Comparison of ENCODE assay signal across 16 cellular contexts in the genomic region with DNA sequence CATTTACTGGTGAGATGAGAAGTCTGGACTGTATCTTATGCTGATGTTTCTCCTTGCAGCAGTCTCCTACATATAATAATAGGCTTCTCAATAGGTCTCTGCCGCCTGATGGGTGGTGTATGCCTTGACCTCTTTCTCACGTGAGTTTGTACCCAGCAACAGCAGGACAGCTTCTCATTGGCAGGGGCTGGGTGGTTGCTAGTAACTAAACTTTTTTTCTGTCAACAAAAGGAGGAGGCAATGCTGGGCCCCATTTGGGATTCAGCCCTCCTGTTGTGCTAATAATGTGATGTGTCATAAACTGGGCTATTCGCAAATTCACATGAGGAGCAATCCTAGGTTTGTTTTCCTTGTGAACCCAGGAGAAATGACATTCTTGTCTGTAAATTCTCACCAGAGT.
DNase-seq lines count a peak whose midpoint lies in the region; ATAC-seq and TF ChIP-seq lines count a peak whose summit lies in the region.
"Had no signal": no experiment of that assay in that cellular context is flagged by ENCODE, and none has a peak within 500 bp of the region (broad histone marks: within the 10 kb centered on the region; RNA-seq: fewer than 3 reads in every experiment).

No MANE protein-coding gene starts in this region.

- H3K9me2 ChIP-seq in MM.1S (replicated peaks; ENCODE audit: insufficient read depth, low read length): no peaks in the 10 kb centered on the region

- no peak for TF ChIP-seq POLR2A in stomach (IDR thresholded peaks at IDR 0.05)

- no peaks in the 10 kb centered on the region for H3K36me3 ChIP-seq in A673 (ENCODE audit: insufficient read depth, low read length, poor library complexity, severe bottlenecking)
- no peaks in the 10 kb centered on the region for H3K36me3 ChIP-seq in trophoblast cell (ENCODE audit: control insufficient read depth in 1 of 2, insufficient read depth in 2 of 2, low read length in 2 of 2)
- H3K36me3 ChIP-seq in MM.1S (replicated peaks; ENCODE audit: insufficient read depth, low read length): no peaks in the 10 kb centered on the region
- H3K36me3 ChIP-seq in stomach: no peaks in the 10 kb centered on the region
- H3K36me3 ChIP-seq: BLaER1 treated with 17β-estradiol and CSF1 and Interleukin-3, amounts not matched to agents 10 nM and 100 nM; HAP-1 had no signal

- no peak overlapping the region for H3K23ac ChIP-seq in trophoblast cell (ENCODE audit: low read length)

- H3K4ac ChIP-seq in trophoblast cell (ENCODE audit: low read depth, low read length): no peak overlapping the region

- H3K4me1 ChIP-seq in A673 (ENCODE audit: insufficient read depth, low read length, poor library complexity, severe bottlenecking) (no peaks in the 10 kb centered on the region), trophoblast cell (ENCODE audit: control insufficient read depth in 1 of 2, insufficient read depth in 2 of 2, low read length in 2 of 2) (no peaks in the 10 kb centered on the region), MM.1S (ENCODE audit: low read length) (no peaks in the 10 kb centered on the region), stomach (no peaks in the 10 kb centered on the region)
- H3K4me1 ChIP-seq: BLaER1 treated with 17β-estradiol and CSF1 and Interleukin-3, amounts not matched to agents 10 nM and 100 nM; HAP-1 had no signal

- H4K91ac ChIP-seq in trophoblast cell (ENCODE audit: low read depth, low read length): no peak overlapping the region

- H3K79me2 ChIP-seq in trophoblast cell (ENCODE audit: control insufficient read depth, insufficient read depth, low read length, poor library complexity): no peaks in the 10 kb centered on the region
- no peaks in the 10 kb centered on the region for H3K79me2 ChIP-seq in MM.1S (ENCODE audit: low read length)

- no peak overlapping the region for H3K27ac ChIP-seq in A673 (ENCODE audit: low read depth, low read length, poor library complexity, severe bottlenecking)
- no peak overlapping the region for H3K27ac ChIP-seq in trophoblast cell (ENCODE audit: low read depth, low read length)
- H3K27ac ChIP-seq in MM.1S (ENCODE audit: low read length): no peak overlapping the region
- no peak overlapping the region for H3K27ac ChIP-seq in stomach
- H3K27ac ChIP-seq: BLaER1 treated with 17β-estradiol and CSF1 and Interleukin-3, amounts not matched to agents 10 nM and 100 nM; GM23248 had no signal

- no peak for ATAC-seq in GM21367 (IDR thresholded peaks at IDR 0.05; ENCODE audit: unreplicated experiment)

- TF ChIP-seq EP300 in stomach (IDR thresholded peaks at IDR 0.05): no peak

- CTCF ChIA-PET in A673 (lab: Charles Lee): no interaction called here
- CTCF ChIA-PET in HEK293T (lab: Yijun Ruan, JAX): interaction anchor here (1.0 kb wide), 1 partner anchor 449 kb away, joined by 4 read pairs; no protein-coding TSS in a partner anchor

- H2BK120ac ChIP-seq in trophoblast cell (ENCODE audit: insufficient read depth, low read length, poor library complexity): no peak overlapping the region

- DNase-seq in A673 (ENCODE audit: low spot score): peak; percentile 1
- peak; percentile 11 for DNase-seq in HEK293T (ENCODE audit: extremely low spot score)
- DNase-seq in iPS-NIHi11 (ENCODE audit: low spot score): peak; percentile 11
- DNase-seq in trophoblast cell: no peak
- no peak for DNase-seq in MM.1S
- DNase-seq in COLO829 (ENCODE audit: low spot score): no peak
- DNase-seq in stomach: no peak
- DNase-seq: 8988T; ACHN; Calu3; CD4-positive, CD25-positive, alpha-beta regulatory T cell; DMS 273 treated with DMSO at 0.1 percent for 48 hours; GM23248 had no signal

- POLR2A ChIA-PET in A673 (lab: Charles Lee; ENCODE audit: low non-redundant PET) (no interaction called here), HEK293T (lab: Yijun Ruan, JAX) (no interaction called here)

- H4K20me1 ChIP-seq in MM.1S (ENCODE audit: insufficient read depth, low read length): no peaks in the 10 kb centered on the region
- H4K20me1 ChIP-seq: BLaER1 treated with 17β-estradiol and CSF1 and Interleukin-3, amounts not matched to agents 10 nM and 100 nM had no signal

- H2AFZ ChIP-seq in trophoblast cell (ENCODE audit: insufficient read depth, low read length, poor library complexity) (no peak overlapping the region), MM.1S (ENCODE audit: low read length) (no peak overlapping the region)
- H2AFZ ChIP-seq: GM23248 had no signal

- H2BK12ac ChIP-seq in trophoblast cell (ENCODE audit: low read length): peak overlapping the region; percentile 36

- H4K8ac ChIP-seq in trophoblast cell (ENCODE audit: low read depth, low read length): no peak overlapping the region

- H3K4me2 ChIP-seq in trophoblast cell (ENCODE audit: low read length): no peak overlapping the region
- no peak overlapping the region for H3K4me2 ChIP-seq in MM.1S (ENCODE audit: low read depth, low read length)
- H3K4me2 ChIP-seq: BLaER1 treated with 17β-estradiol and CSF1 and Interleukin-3, amounts not matched to agents 10 nM and 100 nM had no signal

- H3K9ac ChIP-seq in trophoblast cell (ENCODE audit: low read length) (no peak overlapping the region), MM.1S (ENCODE audit: low read length) (no peak overlapping the region)
- H3K9ac ChIP-seq: BLaER1 treated with 17β-estradiol and CSF1 and Interleukin-3, amounts not matched to agents 10 nM and 100 nM; GM23248 had no signal

- no TSS peak for BruUV-seq in A673 (replicated peaks; lab: Mats Ljungman, UMichigan)

- H3K14ac ChIP-seq in trophoblast cell (ENCODE audit: low read length): no peak overlapping the region

- no peaks in the 10 kb centered on the region for H3K79me1 ChIP-seq in trophoblast cell (ENCODE audit: low read length)

- no peak overlapping the region for H3K4me3 ChIP-seq in A673 (ENCODE audit: low read depth, low read length, poor library complexity, severe bottlenecking)
- H3K4me3 ChIP-seq in trophoblast cell (ENCODE audit: low read depth, low read length): no peak overlapping the region
- H3K4me3 ChIP-seq in MM.1S (ENCODE audit: low read length): no peak overlapping the region
- H3K4me3 ChIP-seq in stomach: no peak overlapping the region
- H3K4me3 ChIP-seq: BLaER1 treated with 17β-estradiol and CSF1 and Interleukin-3, amounts not matched to agents 10 nM and 100 nM; GM23248; HAP-1 had no signal

- intact Hi-C loops in A673 (cut with micrococcal nuclease; ENCODE audit: unreplicated experiment) (no loop called here), stomach (cut with DNase I; ENCODE audit: low total_unique reads) (no loop called here)

- H2BK5ac ChIP-seq in trophoblast cell (ENCODE audit: low read depth, low read length, poor library complexity): no peak overlapping the region

- H3K27me3 ChIP-seq in A673 (replicated peaks; ENCODE audit: insufficient read depth, low read depth, low read length, poor library complexity): no peaks in the 10 kb centered on the region
- H3K27me3 ChIP-seq in trophoblast cell (ENCODE audit: insufficient read depth, low read length): no peaks in the 10 kb centered on the region
- H3K27me3 ChIP-seq in MM.1S (replicated peaks; ENCODE audit: insufficient read depth, low read length): no peaks in the 10 kb centered on the region
- no peaks in the 10 kb centered on the region for H3K27me3 ChIP-seq in stomach
- H3K27me3 ChIP-seq: BLaER1 treated with 17β-estradiol and CSF1 and Interleukin-3, amounts not matched to agents 10 nM and 100 nM had no signal

- no peak overlapping the region for H2AK5ac ChIP-seq in trophoblast cell (ENCODE audit: low read length)

- TF ChIP-seq CTCF in A673 (conservative IDR thresholded peaks at IDR 0.05; ENCODE audit: low read depth, low read length): no peak
- no peak for TF ChIP-seq CTCF in MM.1S (IDR thresholded peaks at IDR 0.05; ENCODE audit: low read length)
- no peak for TF ChIP-seq CTCF in stomach (IDR thresholded peaks at IDR 0.05)

- no peak overlapping the region for H4K12ac ChIP-seq in trophoblast cell (ENCODE audit: low read depth, low read length)

- no CpG with 5 or more reads among the region's 3 CpGs for WGBS in trophoblast cell (ENCODE audit: extremely low coverage, insufficient coverage, insufficient read length)
- 66 to 79% (median 69%) methylated on average over 3 of the region's 3 CpGs for WGBS in stomach, 5 donors

- H3F3A ChIP-seq in MM.1S (ENCODE audit: insufficient read depth, low read length): no peaks in the 10 kb centered on the region

- H3K9me3 ChIP-seq in A673 (ENCODE audit: low read depth, low read length, poor library complexity, severe bottlenecking) (no peaks in the 10 kb centered on the region), trophoblast cell (ENCODE audit: insufficient read depth, low read depth, low read length) (no peaks in the 10 kb centered on the region), MM.1S (replicated peaks; ENCODE audit: insufficient read depth, low read length) (no peaks in the 10 kb centered on the region), stomach (no peaks in the 10 kb centered on the region)
- H3K9me3 ChIP-seq: BLaER1 treated with 17β-estradiol and CSF1 and Interleukin-3, amounts not matched to agents 10 nM and 100 nM; HAP-1 had no signal

- H3K18ac ChIP-seq in trophoblast cell (ENCODE audit: low read length): no peak overlapping the region

TF ChIP-seq in HEK293T, 16 proteins besides CTCF, POLR2A, EP300 and RAD21:
- TF ChIP-seq FOXA1 (IDR thresholded peaks at IDR 0.05): no peak
- TF ChIP-seq ZNF384 (IDR thresholded peaks at IDR 0.05): peak; percentile 86
- no peak for TF ChIP-seq ELF4 (IDR thresholded peaks at IDR 0.05)

Comparison
In these comparisons a context has a peak if more than half of its experiments do, and no peak if none do; other contexts are left out.
1. DNase-seq: peak in A673 (single experiment), HEK293T (single experiment) and iPS-NIHi11 (single experiment); none in trophoblast cell (0 of 2), MM.1S (single experiment), COLO829 (single experiment) and stomach (single experiment).